In the genomic region with DNA sequence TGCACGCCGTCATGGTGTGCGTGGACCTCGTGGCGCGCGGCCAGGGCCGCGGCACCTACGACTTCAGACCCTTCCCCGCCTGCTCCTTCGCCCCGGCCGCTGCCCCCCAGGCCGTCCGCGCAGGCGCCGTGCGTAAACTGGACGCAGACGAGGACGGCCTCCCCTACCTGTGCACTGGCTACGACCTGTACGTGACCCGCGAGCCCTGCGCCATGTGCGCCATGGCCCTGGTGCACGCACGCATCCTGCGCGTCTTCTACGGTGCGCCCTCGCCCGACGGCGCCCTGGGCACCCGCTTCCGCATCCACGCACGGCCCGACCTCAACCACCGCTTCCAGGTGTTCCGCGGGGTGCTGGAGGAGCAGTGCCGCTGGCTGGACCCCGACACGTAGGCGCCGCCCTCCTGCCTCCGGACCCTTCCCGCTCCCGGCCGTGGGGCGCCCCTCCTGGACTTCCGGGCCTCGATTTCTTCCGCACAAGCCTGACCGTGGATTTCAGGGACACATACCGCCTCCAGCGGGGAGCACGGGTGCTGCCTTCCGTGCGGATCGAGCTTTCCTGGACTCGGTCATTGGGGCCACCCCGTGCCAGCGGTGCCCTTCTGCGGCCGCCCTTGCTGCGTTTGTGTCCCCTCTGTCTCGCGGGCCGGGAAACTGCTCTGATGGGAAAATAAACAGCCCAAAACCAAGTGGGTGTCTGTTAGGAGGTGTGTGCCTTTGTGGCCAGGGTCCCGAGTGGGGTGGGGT, we compare ENCODE assay signal across 29 cellular contexts.
"Had no signal": no experiment of that assay in that cellular context is flagged by ENCODE, and none has a peak within 500 bp of the region (broad histone marks: within the 10 kb centered on the region; RNA-seq: fewer than 3 reads in every experiment).

No MANE protein-coding gene starts in this region.

- H3K9me3 Mint-ChIP-seq: activated naive CD4-positive, alpha-beta T cell treated with anti-CD3 and anti-CD28 coated beads, Interleukin-2, amount 50 U/mL, for 72 hours; activated naive CD8-positive, alpha-beta T cell treated with anti-CD3 and anti-CD28 coated beads, Interleukin-2, amount 50 U/mL, for 24 hours; activated T-cell treated with anti-CD3 and anti-CD28 coated beads, Interleukin-2, amount 50 U/mL, for 4 hours; T-helper 1 cell treated with Interleukin-12 subunit alpha and Interleukin-12 subunit beta and Interleukin-4 antibody, amounts not matched to agents 30 μg/mL and 1 μg/mL, for 36 hours; WTC11 had no signal

- H3K4me1 ChIP-seq: ascending aorta had no signal

- H3K27me3 ChIP-seq: ascending aorta, body of pancreas had no signal

- DNase-seq: activated CD4-positive, alpha-beta T cell treated with anti-CD3 and anti-CD28 coated beads for 48 hours; activated CD4-positive, alpha-beta T cell treated with anti-CD3 and anti-CD28 coated beads, Interleukin-2, amount 50 U/mL, for 4 hours; activated CD4-positive, CD25-positive, alpha-beta regulatory T cell treated with anti-CD3 and anti-CD28 coated beads, Interleukin-2, amount 50 U/mL, for 72 hours; activated CD8-positive, alpha-beta memory T cell treated with anti-CD3 and anti-CD28 coated beads, Interleukin-2, amount 50 U/mL, for 48 hours; activated CD8-positive, alpha-beta T cell treated with anti-CD3 and anti-CD28 coated beads, Interleukin-2, amount 10 ng/mL, durations not matched to agents 7 days and 5 days; activated effector memory CD4-positive, alpha-beta T cell treated with anti-CD3 and anti-CD28 coated beads, Interleukin-2, amount 50 U/mL, for 16 hours; activated naive CD4-positive, alpha-beta T cell treated with Interleukin-2 at 50 U/mL for 16 hours; activated naive CD8-positive, alpha-beta T cell treated with anti-CD3 and anti-CD28 coated beads, Interleukin-2, amount 50 U/mL, for 24 hours; activated T-cell treated with anti-CD3 and anti-CD28 coated beads, Interleukin-2, amount 50 U/mL, for 4 hours; amniotic stem cell; body of pancreas; central memory CD4-positive, alpha-beta T cell; NCI-H1092; NCI-H1417 treated with DMSO at 0.1 percent for 48 hours; NCI-H1694; NCI-H2029 treated with DMSO at 0.1 percent for 48 hours; NCI-H345; NCI-H510A; NCI-H526 treated with DMSO at 0.1 percent for 48 hours; NCI-H82; OCI-M1; RPMI8226; SHP77 had no signal

- H3K27ac ChIP-seq: ascending aorta, KMS-11 had no signal

- H3K27me3 Mint-ChIP-seq: activated naive CD8-positive, alpha-beta T cell treated with anti-CD3 and anti-CD28 coated beads, Interleukin-2, amount 50 U/mL, for 24 hours had no signal

- H3K36me3 Mint-ChIP-seq: activated naive CD4-positive, alpha-beta T cell treated with anti-CD3 and anti-CD28 coated beads, Interleukin-2, amount 50 U/mL, for 72 hours had no signal

- ATAC-seq: activated CD8-positive, alpha-beta T cell treated with anti-CD3 and anti-CD28 coated beads, Interleukin-2, amount 10 ng/mL, durations not matched to agents 7 days and 5 days; activated naive CD4-positive, alpha-beta T cell treated with anti-CD3 and anti-CD28 coated beads, Interleukin-2, amount 50 U/mL, for 72 hours; activated naive CD8-positive, alpha-beta T cell treated with anti-CD3 and anti-CD28 coated beads, Interleukin-2, amount 50 U/mL, for 24 hours; activated T-cell treated with anti-CD3 and anti-CD28 coated beads, Interleukin-2, amount 50 U/mL, for 4 hours; body of pancreas; Panc1; WTC11 had no signal

- H3K27ac Mint-ChIP-seq: activated CD8-positive, alpha-beta T cell treated with anti-CD3 and anti-CD28 coated beads, Interleukin-2, amount 10 ng/mL, durations not matched to agents 7 days and 5 days; activated naive CD4-positive, alpha-beta T cell treated with anti-CD3 and anti-CD28 coated beads, Interleukin-2, amount 50 U/mL, for 72 hours; activated naive CD8-positive, alpha-beta T cell treated with anti-CD3 and anti-CD28 coated beads, Interleukin-2, amount 50 U/mL, for 24 hours; T-helper 1 cell treated with Interleukin-12 subunit alpha and Interleukin-12 subunit beta and Interleukin-4 antibody, amounts not matched to agents 30 μg/mL and 1 μg/mL, for 36 hours had no signal

- H3K9ac ChIP-seq: KMS-11 had no signal

- H3K9me3 ChIP-seq: ascending aorta, body of pancreas had no signal

- H3K4me1 Mint-ChIP-seq: WTC11 had no signal

- H3K4me3 Mint-ChIP-seq: activated CD8-positive, alpha-beta T cell treated with anti-CD3 and anti-CD28 coated beads, Interleukin-2, amount 10 ng/mL, durations not matched to agents 7 days and 5 days; activated naive CD8-positive, alpha-beta T cell treated with anti-CD3 and anti-CD28 coated beads, Interleukin-2, amount 50 U/mL, for 24 hours; activated T-cell treated with anti-CD3 and anti-CD28 coated beads, Interleukin-2, amount 50 U/mL, for 4 hours; T-helper 1 cell treated with Interleukin-12 subunit alpha and Interleukin-12 subunit beta and Interleukin-4 antibody, amounts not matched to agents 30 μg/mL and 1 μg/mL, for 36 hours; WTC11 had no signal

- H3K4me3 ChIP-seq: ascending aorta, body of pancreas had no signal
